ENCODE assay signal across 8 cellular contexts in the genomic region with DNA sequence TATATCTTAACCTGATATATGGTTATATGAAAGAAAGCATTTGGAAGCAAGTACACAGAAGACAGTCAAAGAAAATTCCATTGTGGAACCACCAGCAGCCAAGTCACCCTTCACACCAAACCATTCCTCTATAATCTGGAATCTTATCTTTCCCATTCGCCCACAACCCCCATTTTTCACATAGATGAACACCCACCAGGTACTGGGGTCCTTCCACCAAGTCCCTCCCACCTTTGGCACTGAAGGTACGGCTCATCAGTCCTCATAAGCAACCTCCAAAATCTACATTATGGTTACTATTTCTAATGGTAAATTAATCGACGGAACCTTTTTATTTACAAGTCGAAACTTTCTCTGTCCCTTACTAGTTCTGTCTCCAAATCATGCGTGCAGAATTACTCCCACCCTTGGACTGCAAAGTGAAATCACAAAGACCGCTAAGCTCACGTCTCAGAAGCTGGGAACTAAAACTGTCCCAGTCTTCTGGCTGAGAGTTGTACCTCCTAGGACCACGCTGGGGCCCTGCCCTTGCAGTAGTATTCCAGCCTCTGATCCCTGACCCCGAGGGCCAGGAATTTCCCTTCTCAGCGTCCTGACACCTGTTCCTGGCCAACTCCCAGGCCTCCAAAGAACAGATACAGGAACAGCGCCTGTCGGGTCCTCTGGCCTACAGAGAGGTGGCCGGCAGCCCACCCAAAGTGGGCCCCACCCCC. TPM values are rescaled to one million over a fixed set of nuclear protein-coding genes. Genes with fewer than 3 reads are reported as not detected.
DNase-seq lines count a peak whose midpoint lies in the region; ATAC-seq and TF ChIP-seq lines count a peak whose summit lies in the region.

No MANE protein-coding gene starts in this region.

- BruUV-seq in PC-9 (replicated peaks; lab: Mats Ljungman, UMichigan), result TSS peak; percentile 29

- POLR2A ChIA-PET in PC-9 (lab: Charles Lee; ENCODE audit: unreplicated experiment), result interaction anchor here (0.6 to 1.1 kb wide), 2 partner anchors 117 to 634 kb away, joined by 4 to 17 read pairs; no protein-coding TSS in a partner anchor

- peak overlapping the region; percentile 77 for H2AFZ ChIP-seq in PC-9

- H3F3A ChIP-seq in PC-9 (ENCODE audit: insufficient read depth, low read depth), result peaks cover 7% of the 10 kb centered on the region

- H3K9me2 ChIP-seq in PC-9 (ENCODE audit: insufficient read depth), result peaks cover 4% of the 10 kb centered on the region; the same call in 1 of the 2 replicates

- H3K4me2 ChIP-seq in PC-9, result peak overlapping the region; percentile 100

- peaks cover 36% of the 10 kb centered on the region for H3K36me3 ChIP-seq in PC-9 (ENCODE audit: low read depth)
- no peaks in the 10 kb centered on the region for H3K36me3 ChIP-seq in effector memory CD4-positive, alpha-beta T cell (ENCODE audit: control insufficient read depth, insufficient read depth, low read length)
- no peaks in the 10 kb centered on the region for H3K36me3 ChIP-seq in uterus

- H3K27me3 Mint-ChIP-seq in mesothelial cell of epicardium (ENCODE audit: low read depth), result no peaks in the 10 kb centered on the region

- DNase-seq in ACHN, result peak; percentile 35
- DNase-seq in PC-9, result peak in 1 of 2 experiments; percentile 56
- DNase-seq in effector memory CD4-positive, alpha-beta T cell, result peak in 1 of 3 donors; percentile 2
- DNase-seq in mesothelial cell of epicardium (ENCODE audit: low spot score in 2 of 2, unreplicated experiment in 2 of 2), result no peak
- DNase-seq in uterus, result peak in 1 of 2 donors; percentile 28
- DNase-seq in stimulated activated CD4-positive, alpha-beta T cell treated with anti-CD3 and anti-CD28 coated beads, Interleukin-15, amount 100 ng/mL, for 24 hours, result no peak

- TF ChIP-seq CTCF in PC-9 (conservative IDR thresholded peaks at IDR 0.05) (no peak), mesothelial cell of epicardium (IDR thresholded peaks at IDR 0.05; ENCODE audit: unreplicated experiment) (no peak), uterus (IDR thresholded peaks at IDR 0.05) (no peak)

- H3K4me3 Mint-ChIP-seq in mesothelial cell of epicardium, result peak overlapping the region; percentile 85

- no peak for TF ChIP-seq POLR2A in uterus (IDR thresholded peaks at IDR 0.05)

- H3K27me3 ChIP-seq in PC-9 (ENCODE audit: insufficient read depth, low read depth), result no peaks in the 10 kb centered on the region
- no peaks in the 10 kb centered on the region for H3K27me3 ChIP-seq in effector memory CD4-positive, alpha-beta T cell (replicated peaks; ENCODE audit: control insufficient read depth, insufficient read depth, low read length, poor library complexity, severe bottlenecking)
- no peaks in the 10 kb centered on the region for H3K27me3 ChIP-seq in uterus

- H3K36me3 Mint-ChIP-seq in mesothelial cell of epicardium, result peaks cover 6% of the 10 kb centered on the region

- in situ Hi-C loops in ACHN (cut with HindIII; ENCODE audit: low pct_ligation_motif_present, low pct_unique_long_range_greater_than_20kb, low sequenced_read_pairs), result no loop called here

- H4K20me1 ChIP-seq in PC-9 (ENCODE audit: insufficient read depth), result peaks cover 14% of the 10 kb centered on the region

- CTCF ChIA-PET in PC-9 (lab: Charles Lee), result interaction anchor here (1.8 kb wide), 1 partner anchor 94 kb away, joined by 5 read pairs; no protein-coding TSS in a partner anchor

- intact Hi-C loops in PC-9 (cut with micrococcal nuclease; ENCODE audit: unreplicated experiment), result loop anchor here (1.0 kb wide), 1 partner anchor 282 kb away; a partner anchor contains a TSS
- intact Hi-C loops in uterus (cut with DNase I; ENCODE audit: low total_unique reads), result no loop called here

- peaks cover 57% of the 10 kb centered on the region for H3K79me2 ChIP-seq in PC-9 (ENCODE audit: low read depth)

- H3K9me3 ChIP-seq in PC-9 (ENCODE audit: insufficient read depth, low read depth) (no peaks in the 10 kb centered on the region), uterus (no peaks in the 10 kb centered on the region)
- H3K9me3 ChIP-seq in effector memory CD4-positive, alpha-beta T cell (ENCODE audit: control insufficient read depth, low read length), result no peaks in the 10 kb centered on the region

- ATAC-seq in GM18517 (IDR thresholded peaks at IDR 0.05; ENCODE audit: unreplicated experiment) (peak; percentile 6), HG03060 (IDR thresholded peaks at IDR 0.05; ENCODE audit: low read depth, unreplicated experiment) (peak; percentile 4)

- H3K4me1 Mint-ChIP-seq in mesothelial cell of epicardium, result peaks cover 16% of the 10 kb centered on the region

- H3K4me1 ChIP-seq in PC-9 (replicated peaks; ENCODE audit: insufficient read depth) (peaks cover 42% of the 10 kb centered on the region), uterus (no peaks in the 10 kb centered on the region)
- H3K4me1 ChIP-seq in effector memory CD4-positive, alpha-beta T cell (ENCODE audit: control insufficient read depth, insufficient read depth, low read length, poor library complexity, severe bottlenecking), result no peaks in the 10 kb centered on the region

- H3K27ac Mint-ChIP-seq in mesothelial cell of epicardium, result peak overlapping the region; percentile 92

- H3K4me3 ChIP-seq in PC-9 (peak overlapping the region; percentile 90), uterus (peak overlapping the region; percentile 64 to 78)
- H3K4me3 ChIP-seq in effector memory CD4-positive, alpha-beta T cell (ENCODE audit: insufficient read depth, low read depth, low read length, poor library complexity, severe bottlenecking), result peak overlapping the region; percentile 63

- H3K9me3 Mint-ChIP-seq in mesothelial cell of epicardium, result no peaks in the 10 kb centered on the region

- H3K27ac ChIP-seq in PC-9 (peak overlapping the region; percentile 87), uterus (peak overlapping the region; percentile 69 to 84)
- peak overlapping the region; percentile 62 for H3K27ac ChIP-seq in effector memory CD4-positive, alpha-beta T cell (ENCODE audit: insufficient read depth, low read length, poor library complexity, severe bottlenecking)

RNA-seq across cellular contexts. Expression of a gene that starts 0.7 kb away (rescaled TPM):
- total RNA-seq in PC-9 (2021) (172 and 263 TPM in 2 replicates), mesothelial cell of epicardium (83.9 to 94.2 TPM (median 87.3 TPM) in 3 replicates), uterus (10 to 100 TPM in 3 of 4 donors, 1 to 10 TPM in 1; 8.5 to 68.2 (median 43.2) TPM)
